ENCODE assay signal across 13 cellular contexts in genomic region chr4:99029018-99029735, GRCh38. TPM values are rescaled to one million over a fixed set of nuclear protein-coding genes. Genes with fewer than 3 reads are reported as not detected.
DNase-seq lines count a peak whose midpoint lies in the region; ATAC-seq, FAIRE-seq and TF ChIP-seq lines count a peak whose summit lies in the region.
"Had no signal": no experiment of that assay in that cellular context is flagged by ENCODE, and none has a peak within 500 bp of the region (broad histone marks: within the 10 kb centered on the region; RNA-seq: fewer than 3 reads in every experiment).

No MANE protein-coding gene starts in this region.

- H3K36me3 Mint-ChIP-seq in natural killer cell (no peaks in the 10 kb centered on the region), type B pancreatic cell (peaks cover 22% of the 10 kb centered on the region)

- no peaks in the 10 kb centered on the region for H3K27me3 Mint-ChIP-seq in natural killer cell (ENCODE audit: low read depth in 2 of 2)
- no peaks in the 10 kb centered on the region for H3K27me3 Mint-ChIP-seq in type B pancreatic cell

- no peak overlapping the region for H3K4me3 ChIP-seq in hepatocyte
- H3K4me3 ChIP-seq: HAP-1, ovary had no signal

- no peak overlapping the region for H3K4me2 ChIP-seq in hepatocyte

- DNase-seq in RCC 7860 (ENCODE audit: low spot score) (peak; percentile 11), natural killer cell (no peak), head of caudate nucleus (no peak), hepatocyte (ENCODE audit: low spot score) (no peak), type B pancreatic cell (ENCODE audit: extremely low spot score, unreplicated experiment) (no peak)
- DNase-seq: NCI-H1930, ovary had no signal

- H3K9me3 Mint-ChIP-seq in natural killer cell (no peaks in the 10 kb centered on the region), type B pancreatic cell (peaks cover 6% of the 10 kb centered on the region)

- H3K9me3 ChIP-seq in hepatocyte (ENCODE audit: low read depth): no peaks in the 10 kb centered on the region
- H3K9me3 ChIP-seq: HAP-1, ovary had no signal

- peaks cover 7% of the 10 kb centered on the region for H4K20me1 ChIP-seq in hepatocyte (ENCODE audit: insufficient read depth, poor library complexity, severe bottlenecking)

- no peaks in the 10 kb centered on the region for H3K36me3 ChIP-seq in hepatocyte (replicated peaks; ENCODE audit: insufficient read depth, low read depth)
- H3K36me3 ChIP-seq: ovary had no signal

- WGBS in hepatocyte (ENCODE audit: low lambda C conversion rate, missing lambda C conversion rate): 0% methylated on average over 1 of the region's 1 CpG

- peak; percentile 60 for ATAC-seq in GM18520 (IDR thresholded peaks at IDR 0.05; ENCODE audit: unreplicated experiment)
- peak; percentile 41 for ATAC-seq in HG02759 (IDR thresholded peaks at IDR 0.05; ENCODE audit: unreplicated experiment)
- peak in 1 of 3 donors; percentile 60 for ATAC-seq in natural killer cell
- no peak for ATAC-seq in HG03095 (IDR thresholded peaks at IDR 0.05; ENCODE audit: unreplicated experiment)
- ATAC-seq: esophagus mucosa had no signal

- TF ChIP-seq CTCF in natural killer cell (IDR thresholded peaks at IDR 0.05): no peak
- TF ChIP-seq CTCF in hepatocyte (IDR thresholded peaks at IDR 0.05; ENCODE audit: poor library complexity): no peak
- TF ChIP-seq CTCF in type B pancreatic cell (conservative IDR thresholded peaks at IDR 0.05): no peak

- no peaks in the 10 kb centered on the region for H3K27me3 ChIP-seq in hepatocyte
- H3K27me3 ChIP-seq: ovary had no signal

- H3K4me3 Mint-ChIP-seq in natural killer cell (no peak overlapping the region), type B pancreatic cell (no peak overlapping the region)

- H3K79me2 ChIP-seq in hepatocyte: peaks cover 92% of the 10 kb centered on the region

- H3K4me1 Mint-ChIP-seq in natural killer cell: peaks cover 60 to 63% of the 10 kb centered on the region in 2 donors
- peaks cover 33% of the 10 kb centered on the region for H3K4me1 Mint-ChIP-seq in type B pancreatic cell (ENCODE audit: unreplicated experiment)

- FAIRE-seq in RCC 7860 (lab: Jason Lieb, UNC): peak; percentile 2
- FAIRE-seq: bronchial epithelial cell had no signal

- H3K9me2 ChIP-seq in hepatocyte (replicated peaks; ENCODE audit: insufficient read depth): no peaks in the 10 kb centered on the region

- H3K4me1 ChIP-seq in hepatocyte (ENCODE audit: insufficient read depth): peaks cover 21% of the 10 kb centered on the region
- H3K4me1 ChIP-seq: HAP-1 had no signal

- H3K27ac Mint-ChIP-seq in natural killer cell: peak overlapping the region; percentile 77 to 80
- H3K27ac Mint-ChIP-seq in type B pancreatic cell: no peak overlapping the region

- intact Hi-C loops in natural killer cell (cut with micrococcal nuclease) (no loop called here), head of caudate nucleus (cut with DNase I) (no loop called here)

- H3K27ac ChIP-seq in hepatocyte: no peak overlapping the region
- H3K27ac ChIP-seq: ovary had no signal

- no peak overlapping the region for H2AFZ ChIP-seq in hepatocyte

RNA-seq across cellular contexts. Expression of gene METAP1, which starts 33.7 kb away (rescaled TPM):
- total RNA-seq in natural killer cell: 10 to 100 TPM; 41.1 to 54.3 (median 41.5) TPM
- 49.6 and 50.8 TPM in 2 replicates for total RNA-seq in hepatocyte
- polyA plus RNA-seq in hepatocyte: 19.0 and 26.3 TPM in 2 replicates
- 42.9 and 43.1 TPM in 2 replicates for total RNA-seq in type B pancreatic cell (ENCODE audit: low replicate concordance)

RNA-seq across cellular contexts. Expression of gene ADH5, which starts 59.4 kb away (rescaled TPM):
- total RNA-seq in natural killer cell (10 to 100 TPM; 54.3 to 80.4 (median 62.5) TPM), hepatocyte (169 and 200 TPM in 2 replicates), type B pancreatic cell (ENCODE audit: low replicate concordance) (141 and 161 TPM in 2 replicates)
- polyA plus RNA-seq in hepatocyte: 128 and 149 TPM in 2 replicates
